8 cellular contexts compared by ENCODE assay signal in the genomic region with DNA sequence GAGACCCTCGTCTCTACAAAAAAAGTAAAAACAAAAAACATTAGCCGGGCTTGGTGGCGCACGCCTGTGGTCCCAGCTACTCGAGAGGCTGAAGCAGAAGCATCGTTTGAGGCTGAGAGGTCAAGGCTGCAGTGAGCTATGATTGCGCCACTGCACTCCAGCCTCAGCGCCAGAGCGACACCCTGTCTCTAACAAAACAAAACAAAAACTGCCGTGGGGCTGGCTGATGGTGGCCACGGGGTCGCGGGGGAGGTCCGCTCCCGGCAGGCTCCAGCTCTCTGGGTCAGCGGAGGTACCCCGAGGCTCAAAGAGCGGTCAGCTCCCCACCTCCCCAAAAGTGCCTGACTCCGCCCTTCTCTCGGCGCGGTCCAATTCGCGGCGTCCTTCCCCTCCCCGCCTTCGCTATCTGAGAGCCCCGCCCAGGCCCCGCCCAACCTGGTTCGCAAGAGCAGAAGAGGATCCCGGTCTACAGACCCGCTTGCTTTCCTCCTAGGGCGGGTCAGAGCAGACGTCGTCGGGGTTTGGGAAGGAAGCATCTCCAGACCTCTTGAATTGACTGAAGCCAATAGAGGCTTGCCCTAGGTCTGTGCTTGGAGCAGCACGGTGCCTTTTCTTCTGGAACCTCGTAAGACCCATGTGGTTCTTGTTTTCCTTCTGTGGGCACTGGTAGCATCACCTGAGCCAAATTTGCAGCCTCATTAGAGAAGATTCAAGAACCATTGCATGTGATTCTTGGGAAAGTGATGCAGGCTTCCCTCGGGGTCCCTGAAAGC. TPM values are rescaled to one million over a fixed set of nuclear protein-coding genes. Genes with fewer than 3 reads are reported as not detected.
DNase-seq lines count a peak whose midpoint lies in the region; ATAC-seq and TF ChIP-seq lines count a peak whose summit lies in the region.

No MANE protein-coding gene starts in this region.

- no peak for TF ChIP-seq EP300 in sigmoid colon (IDR thresholded peaks at IDR 0.05)

- H3K4me3 ChIP-seq in mononuclear cell (ENCODE audit: low read length) (peak overlapping the region; percentile 12), sigmoid colon (peak overlapping the region in 2 of 4 donors; percentile 14 to 18)

- H3K4me3 Mint-ChIP-seq in activated CD4-positive, alpha-beta T cell treated with anti-CD3 and anti-CD28 coated beads for 36 hours = peak overlapping the region; percentile 63
- H3K4me3 Mint-ChIP-seq in activated T-helper 1 cell treated with anti-CD3 and anti-CD28 coated beads, Interleukin-12 subunit alpha, Interleukin-12 subunit beta, Interleukin-2, Interleukin-4 antibody, amounts not matched to agents 30 ng/mL and 10 ng/mL and 1 ng/mL, durations not matched to agents 14 hours and 24 hours and 36 hours = peak overlapping the region; percentile 54
- no peak overlapping the region for H3K4me3 Mint-ChIP-seq in chondrocyte (ENCODE audit: unreplicated experiment)

- TF ChIP-seq POLR2A in sigmoid colon (IDR thresholded peaks at IDR 0.05) = no peak

- H3K36me3 Mint-ChIP-seq in activated CD4-positive, alpha-beta T cell treated with anti-CD3 and anti-CD28 coated beads for 36 hours (ENCODE audit: low read depth) = no peaks in the 10 kb centered on the region
- no peaks in the 10 kb centered on the region for H3K36me3 Mint-ChIP-seq in activated T-helper 1 cell treated with anti-CD3 and anti-CD28 coated beads, Interleukin-12 subunit alpha, Interleukin-12 subunit beta, Interleukin-2, Interleukin-4 antibody, amounts not matched to agents 30 ng/mL and 10 ng/mL and 1 ng/mL, durations not matched to agents 14 hours and 24 hours and 36 hours (ENCODE audit: low read depth)
- peaks cover 1% of the 10 kb centered on the region for H3K36me3 Mint-ChIP-seq in chondrocyte (ENCODE audit: low read depth)

- DNase-seq in activated CD4-positive, alpha-beta T cell treated with anti-CD3 and anti-CD28 coated beads for 36 hours = peak; percentile 75
- DNase-seq in activated CD4-positive, alpha-beta T cell treated with anti-CD3 and anti-CD28 coated beads, Interleukin-2, amount 50 U/mL, for 1 hour = no peak
- DNase-seq in activated T-helper 1 cell treated with anti-CD3 and anti-CD28 coated beads, Interleukin-12 subunit alpha, Interleukin-12 subunit beta, Interleukin-2, Interleukin-4 antibody, amounts not matched to agents 30 ng/mL and 10 ng/mL and 1 ng/mL, durations not matched to agents 14 hours and 24 hours and 36 hours (ENCODE audit: low spot score) = peak; percentile 22
- DNase-seq in chondrocyte (ENCODE audit: low spot score) = no peak
- no peak for DNase-seq in sigmoid colon

- H3K36me3 ChIP-seq in sigmoid colon = no peaks in the 10 kb centered on the region

- H3K27ac ChIP-seq in sigmoid colon = no peak overlapping the region

- no peak overlapping the region for H3K27ac Mint-ChIP-seq in activated CD4-positive, alpha-beta T cell treated with anti-CD3 and anti-CD28 coated beads for 36 hours
- no peak overlapping the region for H3K27ac Mint-ChIP-seq in activated T-helper 1 cell treated with anti-CD3 and anti-CD28 coated beads, Interleukin-12 subunit alpha, Interleukin-12 subunit beta, Interleukin-2, Interleukin-4 antibody, amounts not matched to agents 30 ng/mL and 10 ng/mL and 1 ng/mL, durations not matched to agents 14 hours and 24 hours and 36 hours
- no peak overlapping the region for H3K27ac Mint-ChIP-seq in chondrocyte (ENCODE audit: unreplicated experiment)

- ATAC-seq in activated CD4-positive, alpha-beta T cell treated with anti-CD3 and anti-CD28 coated beads for 36 hours = peak; percentile 58
- peak; percentile 73 for ATAC-seq in HG03520 (IDR thresholded peaks at IDR 0.05; ENCODE audit: unreplicated experiment)
- ATAC-seq in HG03039 (IDR thresholded peaks at IDR 0.05; ENCODE audit: unreplicated experiment) = no peak

- no peaks in the 10 kb centered on the region for H3K9me3 ChIP-seq in mononuclear cell (ENCODE audit: low read depth, low read length)
- no peaks in the 10 kb centered on the region for H3K9me3 ChIP-seq in sigmoid colon

- 4 to 17% methylated on average over 39 of the region's 39 CpGs for WGBS in sigmoid colon, 2 donors

- CTCF ChIA-PET in activated CD4-positive, alpha-beta T cell treated with anti-CD3 and anti-CD28 coated beads for 36 hours (lab: Charles Lee) = interaction anchor here (0.7 to 1.8 kb wide), 5 partner anchors 11 to 789 kb away, joined by 3 to 7 read pairs (median 3); no protein-coding TSS in a partner anchor

- H3K27me3 ChIP-seq in mononuclear cell (ENCODE audit: insufficient read depth, low read length) = peaks cover 72% of the 10 kb centered on the region
- peaks cover 44 to 80% (median 65%) of the 10 kb centered on the region in 3 donors for H3K27me3 ChIP-seq in sigmoid colon

- H3K27me3 Mint-ChIP-seq in activated CD4-positive, alpha-beta T cell treated with anti-CD3 and anti-CD28 coated beads for 36 hours = peaks cover 81% of the 10 kb centered on the region
- peaks cover 72% of the 10 kb centered on the region for H3K27me3 Mint-ChIP-seq in activated T-helper 1 cell treated with anti-CD3 and anti-CD28 coated beads, Interleukin-12 subunit alpha, Interleukin-12 subunit beta, Interleukin-2, Interleukin-4 antibody, amounts not matched to agents 30 ng/mL and 10 ng/mL and 1 ng/mL, durations not matched to agents 14 hours and 24 hours and 36 hours (ENCODE audit: insufficient read depth)
- H3K27me3 Mint-ChIP-seq in chondrocyte (ENCODE audit: low read depth) = peaks cover 89% of the 10 kb centered on the region

- TF ChIP-seq CTCF in chondrocyte (IDR thresholded peaks at IDR 0.05) (no peak), sigmoid colon (IDR thresholded peaks at IDR 0.05) (no peak)

- H3K4me1 ChIP-seq in mononuclear cell (ENCODE audit: insufficient read depth, low read length) (peaks cover 3% of the 10 kb centered on the region), sigmoid colon (peaks cover 0 to 32% (median 24%) of the 10 kb centered on the region in 4 donors)

- POLR2A ChIA-PET in activated CD4-positive, alpha-beta T cell treated with anti-CD3 and anti-CD28 coated beads for 36 hours (lab: Charles Lee) = no interaction called here

- H3K9me3 Mint-ChIP-seq in activated CD4-positive, alpha-beta T cell treated with anti-CD3 and anti-CD28 coated beads for 36 hours (ENCODE audit: low read depth) = no peaks in the 10 kb centered on the region
- no peaks in the 10 kb centered on the region for H3K9me3 Mint-ChIP-seq in activated T-helper 1 cell treated with anti-CD3 and anti-CD28 coated beads, Interleukin-12 subunit alpha, Interleukin-12 subunit beta, Interleukin-2, Interleukin-4 antibody, amounts not matched to agents 30 ng/mL and 10 ng/mL and 1 ng/mL, durations not matched to agents 14 hours and 24 hours and 36 hours
- H3K9me3 Mint-ChIP-seq in chondrocyte (ENCODE audit: low read depth) = no peaks in the 10 kb centered on the region

- intact Hi-C loops in activated CD4-positive, alpha-beta T cell treated with anti-CD3 and anti-CD28 coated beads for 36 hours (cut with DNase I, micrococcal nuclease) = loop anchor here in 1 of 2 experiments (2.0 to 5.0 kb wide), 2 partner anchors 93 to 1828 kb away; a partner anchor contains a TSS
- intact Hi-C loops in activated T-helper 1 cell treated with anti-CD3 and anti-CD28 coated beads, Interleukin-12 subunit alpha, Interleukin-12 subunit beta, Interleukin-2, Interleukin-4 antibody, amounts not matched to agents 30 ng/mL and 10 ng/mL and 1 ng/mL, durations not matched to agents 14 hours and 24 hours and 36 hours (cut with micrococcal nuclease) = loop anchor here (1.0 to 5.0 kb wide), 3 partner anchors 8 to 128 kb away; a partner anchor contains a TSS
- intact Hi-C loops in sigmoid colon (cut with DNase I) = no loop called here

- H3K4me1 Mint-ChIP-seq in activated CD4-positive, alpha-beta T cell treated with anti-CD3 and anti-CD28 coated beads for 36 hours = peaks cover 24% of the 10 kb centered on the region
- peaks cover 13% of the 10 kb centered on the region for H3K4me1 Mint-ChIP-seq in activated T-helper 1 cell treated with anti-CD3 and anti-CD28 coated beads, Interleukin-12 subunit alpha, Interleukin-12 subunit beta, Interleukin-2, Interleukin-4 antibody, amounts not matched to agents 30 ng/mL and 10 ng/mL and 1 ng/mL, durations not matched to agents 14 hours and 24 hours and 36 hours (ENCODE audit: low read depth)
- peaks cover 23% of the 10 kb centered on the region for H3K4me1 Mint-ChIP-seq in chondrocyte (ENCODE audit: low read depth)

RNA-seq across cellular contexts. Expression of a gene that starts 7.8 kb away (rescaled TPM):
- not detected for total RNA-seq in activated CD4-positive, alpha-beta T cell treated with anti-CD3 and anti-CD28 coated beads for 36 hours
- total RNA-seq in activated T-helper 1 cell treated with anti-CD3 and anti-CD28 coated beads, Interleukin-12 subunit alpha, Interleukin-12 subunit beta, Interleukin-2, Interleukin-4 antibody, amounts not matched to agents 30 ng/mL and 10 ng/mL and 1 ng/mL, durations not matched to agents 14 hours and 24 hours and 36 hours = not detected in 2 replicates
- total RNA-seq in mononuclear cell (not detected), chondrocyte (not detected in 3 replicates), sigmoid colon (not detected)
- polyA plus RNA-seq in sigmoid colon = not detected

RNA-seq across cellular contexts. Expression of a gene that starts 45.5 kb away (rescaled TPM):
- total RNA-seq in activated CD4-positive, alpha-beta T cell treated with anti-CD3 and anti-CD28 coated beads for 36 hours = not detected
- total RNA-seq in activated T-helper 1 cell treated with anti-CD3 and anti-CD28 coated beads, Interleukin-12 subunit alpha, Interleukin-12 subunit beta, Interleukin-2, Interleukin-4 antibody, amounts not matched to agents 30 ng/mL and 10 ng/mL and 1 ng/mL, durations not matched to agents 14 hours and 24 hours and 36 hours = not detected in 2 replicates
- total RNA-seq in mononuclear cell = 0.52 TPM
- total RNA-seq in chondrocyte = not detected in 3 replicates
- 1 to 10 TPM; 1.4 to 6.6 (median 2.7) TPM for total RNA-seq in sigmoid colon
- polyA plus RNA-seq in sigmoid colon = under 1 TPM in 1 of 3 donors, not detected in 2; 0.93 TPM

RNA-seq across cellular contexts. Expression of a gene that starts 53.0 kb away (rescaled TPM):
- not detected for total RNA-seq in activated CD4-positive, alpha-beta T cell treated with anti-CD3 and anti-CD28 coated beads for 36 hours
- not detected in 2 replicates for total RNA-seq in activated T-helper 1 cell treated with anti-CD3 and anti-CD28 coated beads, Interleukin-12 subunit alpha, Interleukin-12 subunit beta, Interleukin-2, Interleukin-4 antibody, amounts not matched to agents 30 ng/mL and 10 ng/mL and 1 ng/mL, durations not matched to agents 14 hours and 24 hours and 36 hours
- total RNA-seq in mononuclear cell (0.10 TPM), chondrocyte (not detected in 3 replicates), sigmoid colon (under 1 TPM in 1 of 4 donors, not detected in 3; 0.33 TPM)
- polyA plus RNA-seq in sigmoid colon = not detected

Comparison
In these comparisons a context has a peak if more than half of its experiments do, and no peak if none do; other contexts are left out.
1. DNase-seq: peak in activated CD4-positive, alpha-beta T cell treated with anti-CD3 and anti-CD28 coated beads for 36 hours (single experiment) and activated T-helper 1 cell treated with anti-CD3 and anti-CD28 coated beads, Interleukin-12 subunit alpha, Interleukin-12 subunit beta, Interleukin-2, Interleukin-4 antibody, amounts not matched to agents 30 ng/mL and 10 ng/mL and 1 ng/mL, durations not matched to agents 14 hours and 24 hours and 36 hours (single experiment); none in activated CD4-positive, alpha-beta T cell treated with anti-CD3 and anti-CD28 coated beads, Interleukin-2, amount 50 U/mL, for 1 hour (single experiment), chondrocyte (single experiment) and sigmoid colon (single experiment).